Comparison of ENCODE assay signal across 18 cellular contexts in the genomic region with DNA sequence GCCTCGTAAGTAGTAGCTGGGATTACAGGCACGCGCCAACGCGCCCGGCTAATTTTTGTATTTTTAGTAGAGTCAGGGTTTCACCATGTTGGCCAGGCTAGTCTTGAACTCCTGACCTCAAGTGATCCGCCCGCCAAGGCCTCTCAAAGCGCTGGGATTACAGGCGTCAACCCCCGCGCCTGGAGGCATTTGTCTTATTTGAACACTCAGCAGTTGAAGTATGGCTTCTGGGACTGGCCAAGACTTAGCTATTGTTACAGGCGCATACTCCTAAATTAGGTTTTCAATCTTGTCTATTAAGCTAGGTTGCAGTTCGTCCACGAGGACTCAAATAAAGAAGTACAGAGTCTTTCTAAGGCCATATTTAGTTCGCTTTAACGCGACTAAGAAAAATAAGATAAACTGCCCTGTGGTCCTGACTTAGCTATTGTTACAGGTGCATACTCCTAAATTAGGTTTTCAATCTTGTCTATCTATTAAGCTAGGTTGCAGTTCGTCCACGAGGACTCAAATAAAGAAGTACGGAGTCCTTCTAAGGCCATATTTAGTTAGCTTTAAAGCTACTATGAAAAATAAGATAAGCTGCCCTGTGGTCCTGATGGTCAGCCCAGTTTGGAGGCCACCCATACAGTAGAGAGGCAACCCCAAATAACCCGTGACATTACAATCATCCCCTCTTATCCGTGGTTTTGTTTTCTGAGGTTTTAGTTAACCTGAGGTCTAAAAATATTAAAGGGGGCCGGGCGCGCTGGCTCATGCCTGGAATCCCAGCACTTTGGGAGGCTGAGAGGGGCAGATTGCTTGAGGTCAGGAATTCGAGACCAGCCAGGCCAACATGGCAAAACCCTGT. TPM values are rescaled to one million over a fixed set of nuclear protein-coding genes. Genes with fewer than 3 reads are reported as not detected.
"Had no signal": no experiment of that assay in that cellular context is flagged by ENCODE, and none has a peak within 500 bp of the region (broad histone marks: within the 10 kb centered on the region; RNA-seq: fewer than 3 reads in every experiment).

No MANE protein-coding gene starts in this region.

- H3K9me3 ChIP-seq: gastrocnemius medialis, heart right ventricle, ovary, sigmoid colon, spleen, upper lobe of left lung had no signal

- DNase-seq: activated CD4-positive, alpha-beta T cell treated with anti-CD3 and anti-CD28 coated beads, Interleukin-2, amount 50 U/mL, for 48 hours; activated CD8-positive, alpha-beta memory T cell treated with anti-CD3 and anti-CD28 coated beads, Interleukin-2, amount 10 ng/mL, durations not matched to agents 7 days and 5 days; activated effector memory CD4-positive, alpha-beta T cell treated with Interleukin-2 at 50 U/mL for 16 hours; activated naive CD4-positive, alpha-beta T cell treated with anti-CD3 and anti-CD28 coated beads, Interleukin-2, amount 50 U/mL, for 16 hours; activated T-cell treated with anti-CD3 and anti-CD28 coated beads, Interleukin-2, amount 50 U/mL, for 4 hours; effector memory CD8-positive, alpha-beta T cell; gastrocnemius medialis; heart right ventricle; mammary epithelial cell; ovary; sigmoid colon; spleen; stimulated activated naive CD8-positive, alpha-beta T cell treated with anti-CD3 and anti-CD28 coated beads, Interleukin-15, amount 100 ng/mL, for 72 hours; T-helper 9 cell; upper lobe of left lung had no signal

- H3K27ac ChIP-seq: epithelial cell of prostate, gastrocnemius medialis, heart right ventricle, ovary, sigmoid colon, spleen, upper lobe of left lung had no signal

- H3K27me3 ChIP-seq: gastrocnemius medialis, heart right ventricle, ovary, sigmoid colon, spleen, upper lobe of left lung had no signal

- H3K4me3 ChIP-seq: gastrocnemius medialis, heart right ventricle, ovary, sigmoid colon, upper lobe of left lung had no signal

- ATAC-seq: activated CD8-positive, alpha-beta memory T cell treated with anti-CD3 and anti-CD28 coated beads, Interleukin-2, amount 10 ng/mL, durations not matched to agents 7 days and 5 days; activated T-cell treated with anti-CD3 and anti-CD28 coated beads, Interleukin-2, amount 50 U/mL, for 4 hours; effector memory CD8-positive, alpha-beta T cell; gastrocnemius medialis; heart right ventricle; left lobe of liver; stimulated activated naive CD8-positive, alpha-beta T cell treated with anti-CD3 and anti-CD28 coated beads, Interleukin-15, amount 100 ng/mL, for 72 hours had no signal

- H3K36me3 ChIP-seq: gastrocnemius medialis, heart right ventricle, ovary, sigmoid colon, spleen, upper lobe of left lung had no signal

- H3K4me1 ChIP-seq: gastrocnemius medialis, heart right ventricle, sigmoid colon, upper lobe of left lung had no signal

RNA-seq across cellular contexts. Expression of gene KCNG3, which starts 53.9 kb away (rescaled TPM):
- total RNA-seq: activated CD8-positive, alpha-beta memory T cell treated with anti-CD3 and anti-CD28 coated beads, Interleukin-2, amount 10 ng/mL, durations not matched to agents 7 days and 5 days; bronchial epithelial cell; heart right ventricle; left lobe of liver had no signal
